Comparison of ENCODE assay signal across 1 cellular context in genomic region chr15:81002004-81002253, GRCh38.
TF ChIP-seq lines count a peak whose summit lies in the region.

No MANE protein-coding gene starts in this region.

TF ChIP-seq in GM23338, 12 proteins besides CTCF, POLR2A, EP300 and RAD21 (continued from another document):
- TF ChIP-seq ZNF462 (CRISPR knock-in tag; IDR thresholded peaks at IDR 0.05) (no peak), ETS1 (IDR thresholded peaks at IDR 0.05) (no peak), POLR2AphosphoS5 (IDR thresholded peaks at IDR 0.05; ENCODE audit: low read depth) (no peak), CREB1 (CRISPR knock-in tag; IDR thresholded peaks at IDR 0.05; ENCODE audit: low read depth) (no peak), REST (IDR thresholded peaks at IDR 0.05; ENCODE audit: unreplicated experiment) (no peak)
